14 cellular contexts compared by ENCODE assay signal in the genomic region with DNA sequence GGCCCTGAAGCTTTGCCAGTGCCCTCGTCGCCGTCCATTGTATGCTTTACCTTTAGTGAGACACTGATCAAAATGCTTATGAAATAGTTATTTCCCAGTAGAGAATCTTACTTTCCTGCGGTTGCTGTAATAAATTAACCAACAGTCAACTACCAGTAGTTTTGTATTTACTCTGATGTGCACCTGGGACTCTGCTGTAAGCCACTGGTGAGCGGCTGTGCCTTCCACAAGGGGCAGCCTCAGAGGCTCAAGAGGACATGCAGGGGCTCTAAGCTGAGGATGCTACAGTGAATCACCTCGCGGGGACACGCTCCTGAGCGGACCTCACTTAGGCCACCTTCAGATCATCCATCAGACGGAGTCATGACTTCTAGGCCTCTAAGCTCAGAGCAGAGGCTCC.
DNase-seq lines count a peak whose midpoint lies in the region; ATAC-seq, FAIRE-seq and TF ChIP-seq lines count a peak whose summit lies in the region.
"Had no signal": no experiment of that assay in that cellular context is flagged by ENCODE, and none has a peak within 500 bp of the region (broad histone marks: within the 10 kb centered on the region; RNA-seq: fewer than 3 reads in every experiment).

No MANE protein-coding gene starts in this region.

- H3K14ac ChIP-seq in mesenchymal stem cell (ENCODE audit: low read length in 2 of 2) = no peak overlapping the region

- TF ChIP-seq CTCF in HCT116 (IDR thresholded peaks at IDR 0.05 in 2 of 3, conservative IDR thresholded peaks at IDR 0.05 in 1 of 3; ENCODE audit: borderline replicate concordance in 1 of 3, insufficient read depth in 1 of 3, low read depth in 2 of 3, low read length in 2 of 3) = no peak
- TF ChIP-seq CTCF in D721Med (IDR thresholded peaks at IDR 0.05; ENCODE audit: insufficient read depth, missing control alignments) = no peak

- no peak overlapping the region for H3K4ac ChIP-seq in mesenchymal stem cell (ENCODE audit: low read depth in 1 of 2, low read length in 2 of 2)

- POLR2A ChIA-PET in HCT116 (lab: Charles Lee) = no interaction called here

- no peak overlapping the region for H2AK5ac ChIP-seq in mesenchymal stem cell (ENCODE audit: low read length, severe bottlenecking)

- no peak for TF ChIP-seq RAD21 in HCT116 (IDR thresholded peaks at IDR 0.05; ENCODE audit: low read depth)

- no peak overlapping the region for H2BK5ac ChIP-seq in mesenchymal stem cell (ENCODE audit: low read depth, low read length, poor library complexity, severe bottlenecking)

- H3K9me2 ChIP-seq in HCT116 (ENCODE audit: insufficient read depth) = no peaks in the 10 kb centered on the region

- no peak overlapping the region for H2BK120ac ChIP-seq in mesenchymal stem cell (ENCODE audit: low read depth, low read length)

- H4K20me1 ChIP-seq in HCT116 (ENCODE audit: insufficient read depth) = no peaks in the 10 kb centered on the region

- RAD21 ChIA-PET in HCT116 (lab: Charles Lee; ENCODE audit: low non-redundant PET in 1 of 2, low total read pairs in 2 of 2, uncharacterized antibody in 2 of 2, unreplicated experiment in 2 of 2) = no interaction called here

- DNase-seq in HCT116 (ENCODE audit: low read depth, low spot score) (no peak), mesenchymal stem cell (peak; percentile 16), DMS53 (lab: John Stamatoyannopoulos, UW) (no peak), T-helper 2 cell (no peak), D721Med (ENCODE audit: insufficient read length, low spot score) (no peak)
- DNase-seq: activated CD4-positive, alpha-beta T cell treated with anti-CD3 and anti-CD28 coated beads for 48 hours; HCEC 1CT; NCI-H1694; stimulated activated CD4-positive, alpha-beta T cell treated with anti-CD3 and anti-CD28 coated beads, Interleukin-1b, Interleukin-23, amount 100 ng/mL, for 48 hours; stimulated activated naive CD8-positive, alpha-beta T cell treated with anti-CD3 and anti-CD28 coated beads, Interleukin-15, Interleukin-2, amounts not matched to agents 100 U/mL and 50 U/mL, for 24 hours had no signal

- 73% methylated on average over 6 of the region's 10 CpGs for WGBS in mesenchymal stem cell

- H3K4me2 ChIP-seq in HCT116 (ENCODE audit: low read length) (no peak overlapping the region), mesenchymal stem cell (ENCODE audit: low read length, poor library complexity, severe bottlenecking) (no peak overlapping the region)

- H3K4me3 ChIP-seq in HCT116 (replicated peaks in 1 of 2; ENCODE audit: low read depth in 1 of 2, low read length in 2 of 2) (no peak overlapping the region), mesenchymal stem cell (ENCODE audit: insufficient read depth in 1 of 2, low read depth in 1 of 2, low read length in 2 of 2) (no peak overlapping the region)

- H4K8ac ChIP-seq in mesenchymal stem cell (ENCODE audit: low read length) = no peak overlapping the region

- H3K9me3 ChIP-seq in HCT116 (ENCODE audit: control insufficient read depth in 1 of 2, insufficient read depth in 1 of 2, low read depth in 1 of 2, low read length in 2 of 2) = no peaks in the 10 kb centered on the region
- H3K9me3 ChIP-seq in mesenchymal stem cell (ENCODE audit: control insufficient read depth, low read length) = no peaks in the 10 kb centered on the region

- no peak overlapping the region for H4K91ac ChIP-seq in mesenchymal stem cell (ENCODE audit: low read length)

- H3K9ac ChIP-seq in HCT116 (ENCODE audit: low read length) (no peak overlapping the region), mesenchymal stem cell (ENCODE audit: low read length) (no peak overlapping the region)

- no peaks in the 10 kb centered on the region for H3K36me3 ChIP-seq in HCT116 (ENCODE audit: control insufficient read depth in 1 of 2, insufficient read depth in 2 of 2, low read length in 2 of 2)
- peaks cover 0 to 3% of the 10 kb centered on the region in 2 experiments for H3K36me3 ChIP-seq in mesenchymal stem cell (ENCODE audit: control insufficient read depth in 1 of 2, insufficient read depth in 2 of 2, low read depth in 1 of 2, low read length in 2 of 2)

- H3K27me3 ChIP-seq in HCT116 (ENCODE audit: insufficient read depth, low read length) (no peaks in the 10 kb centered on the region), mesenchymal stem cell (ENCODE audit: control insufficient read depth in 1 of 2, insufficient read depth in 1 of 2, low read length in 2 of 2) (no peaks in the 10 kb centered on the region)

- no TSS peak for BruUV-seq in HCT116 (replicated peaks; lab: Mats Ljungman, UMichigan)

- no peaks in the 10 kb centered on the region for H3K79me1 ChIP-seq in mesenchymal stem cell (replicated peaks; ENCODE audit: low read length, poor library complexity, severe bottlenecking)

- no peaks in the 10 kb centered on the region for H3K79me2 ChIP-seq in HCT116 (ENCODE audit: insufficient read depth, low read length)

- intact Hi-C loops in HCT116 (cut with micrococcal nuclease) = no loop called here

- H3K4me1 ChIP-seq in HCT116 (ENCODE audit: control insufficient read depth in 1 of 2, insufficient read depth in 2 of 2, low read length in 2 of 2) (no peaks in the 10 kb centered on the region), mesenchymal stem cell (ENCODE audit: control insufficient read depth, insufficient read depth, low read depth, low read length) (peaks cover 6% of the 10 kb centered on the region)

- TF ChIP-seq POLR2A in HCT116 (IDR thresholded peaks at IDR 0.05; ENCODE audit: borderline replicate concordance, extremely low read depth, insufficient read depth, insufficient read length) = no peak

- peak overlapping the region in 1 of 2 experiments; percentile 77 for H3K18ac ChIP-seq in mesenchymal stem cell (ENCODE audit: low read depth in 1 of 2, low read length in 2 of 2)

- peak overlapping the region in 1 of 2 experiments; percentile 61 for H2BK12ac ChIP-seq in mesenchymal stem cell (ENCODE audit: low read length in 2 of 2)

- H3K23ac ChIP-seq in mesenchymal stem cell (ENCODE audit: low read length in 2 of 2) = no peak overlapping the region

- ATAC-seq in GM19023 (IDR thresholded peaks at IDR 0.05; ENCODE audit: unreplicated experiment) (peak; percentile 59), HCT116 (0 out of 2 replicates have a peak, but pooled peaks have one; percentile 30), HG03439 (IDR thresholded peaks at IDR 0.05; ENCODE audit: unreplicated experiment) (peak; percentile 39), GM18519 (IDR thresholded peaks at IDR 0.05; ENCODE audit: low FRiP score, unreplicated experiment) (no peak)
- ATAC-seq: esophagus mucosa; stimulated activated naive CD8-positive, alpha-beta T cell treated with anti-CD3 and anti-CD28 coated beads, Interleukin-15, Interleukin-2, amounts not matched to agents 100 U/mL and 50 U/mL, for 24 hours had no signal

- H2BK15ac ChIP-seq in mesenchymal stem cell (ENCODE audit: low read depth, poor library complexity, severe bottlenecking) = peak overlapping the region; percentile 2

- no peak for FAIRE-seq in D721Med (lab: Jason Lieb, UNC)

- H3K27ac ChIP-seq in HCT116 (ENCODE audit: low read depth, low read length) (no peak overlapping the region), mesenchymal stem cell (ENCODE audit: low read length, poor library complexity, severe bottlenecking) (no peak overlapping the region)

- H2AFZ ChIP-seq in HCT116 (ENCODE audit: low read depth, low read length, poor library complexity, severe bottlenecking) (no peak overlapping the region), mesenchymal stem cell (ENCODE audit: low read depth, low read length) (no peak overlapping the region)

- CTCF ChIA-PET in HCT116 (lab: Charles Lee) = interaction anchor here (1.8 kb wide), 1 partner anchor 33 kb away, joined by 3 read pairs; no protein-coding TSS in a partner anchor

TF ChIP-seq in HCT116, 20 proteins besides CTCF, POLR2A, EP300 and RAD21:
- no peak for TF ChIP-seq ZFX (IDR thresholded peaks at IDR 0.05)
- TF ChIP-seq, protein P1, sequence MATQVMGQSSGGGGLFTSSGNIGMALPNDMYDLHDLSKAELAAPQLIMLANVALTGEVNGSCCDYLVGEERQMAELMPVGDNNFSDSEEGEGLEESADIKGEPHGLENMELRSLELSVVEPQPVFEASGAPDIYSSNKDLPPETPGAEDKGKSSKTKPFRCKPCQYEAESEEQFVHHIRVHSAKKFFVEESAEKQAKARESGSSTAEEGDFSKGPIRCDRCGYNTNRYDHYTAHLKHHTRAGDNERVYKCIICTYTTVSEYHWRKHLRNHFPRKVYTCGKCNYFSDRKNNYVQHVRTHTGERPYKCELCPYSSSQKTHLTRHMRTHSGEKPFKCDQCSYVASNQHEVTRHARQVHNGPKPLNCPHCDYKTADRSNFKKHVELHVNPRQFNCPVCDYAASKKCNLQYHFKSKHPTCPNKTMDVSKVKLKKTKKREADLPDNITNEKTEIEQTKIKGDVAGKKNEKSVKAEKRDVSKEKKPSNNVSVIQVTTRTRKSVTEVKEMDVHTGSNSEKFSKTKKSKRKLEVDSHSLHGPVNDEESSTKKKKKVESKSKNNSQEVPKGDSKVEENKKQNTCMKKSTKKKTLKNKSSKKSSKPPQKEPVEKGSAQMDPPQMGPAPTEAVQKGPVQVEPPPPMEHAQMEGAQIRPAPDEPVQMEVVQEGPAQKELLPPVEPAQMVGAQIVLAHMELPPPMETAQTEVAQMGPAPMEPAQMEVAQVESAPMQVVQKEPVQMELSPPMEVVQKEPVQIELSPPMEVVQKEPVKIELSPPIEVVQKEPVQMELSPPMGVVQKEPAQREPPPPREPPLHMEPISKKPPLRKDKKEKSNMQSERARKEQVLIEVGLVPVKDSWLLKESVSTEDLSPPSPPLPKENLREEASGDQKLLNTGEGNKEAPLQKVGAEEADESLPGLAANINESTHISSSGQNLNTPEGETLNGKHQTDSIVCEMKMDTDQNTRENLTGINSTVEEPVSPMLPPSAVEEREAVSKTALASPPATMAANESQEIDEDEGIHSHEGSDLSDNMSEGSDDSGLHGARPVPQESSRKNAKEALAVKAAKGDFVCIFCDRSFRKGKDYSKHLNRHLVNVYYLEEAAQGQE (IDR thresholded peaks at IDR 0.05; ENCODE audit: low read depth) = no peak
